ENCODE assay signal across 21 cellular contexts in the genomic region with DNA sequence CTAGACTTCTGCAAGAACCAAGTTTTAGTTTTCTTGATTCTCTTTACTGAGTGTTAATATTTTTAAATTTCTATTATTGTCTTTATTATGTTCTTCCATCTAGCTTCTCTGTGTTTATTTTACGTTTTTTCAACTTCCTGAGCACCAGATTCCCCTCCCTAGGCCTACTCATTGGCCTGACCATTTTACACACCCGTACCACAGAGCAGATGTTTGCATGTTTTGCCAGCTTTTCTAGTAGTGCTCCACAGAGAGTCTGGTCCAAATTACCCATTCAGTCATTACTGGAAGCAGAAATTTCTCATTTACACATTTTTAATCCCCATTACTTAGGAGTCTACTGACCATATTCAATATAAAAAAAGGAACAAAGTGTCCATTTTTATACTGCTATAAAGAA.
DNase-seq lines count a peak whose midpoint lies in the region; ATAC-seq, FAIRE-seq and TF ChIP-seq lines count a peak whose summit lies in the region.
"Had no signal": no experiment of that assay in that cellular context is flagged by ENCODE, and none has a peak within 500 bp of the region (broad histone marks: within the 10 kb centered on the region; RNA-seq: fewer than 3 reads in every experiment).

No MANE protein-coding gene starts in this region.

- no peaks in the 10 kb centered on the region for H3K79me2 ChIP-seq in SK-N-SH (ENCODE audit: insufficient read depth)

- no peak overlapping the region for H3K4me2 ChIP-seq in SK-N-SH

- no peaks in the 10 kb centered on the region for H3F3A ChIP-seq in SK-N-SH (replicated peaks; ENCODE audit: insufficient read depth)

- no peak overlapping the region for H2AFZ ChIP-seq in SK-N-SH (ENCODE audit: low read depth)

- no peak for TF ChIP-seq POLR2A in H54 (IDR thresholded peaks at IDR 0.05; ENCODE audit: low read depth, low read length)

- no peaks in the 10 kb centered on the region for H4K20me1 ChIP-seq in SK-N-SH (ENCODE audit: insufficient read depth)

- H3K27ac ChIP-seq in SK-N-SH (ENCODE audit: low read depth in 2 of 2, low read length in 1 of 2), result no peak overlapping the region
- H3K27ac ChIP-seq: HL-60 had no signal

- WGBS in SK-N-SH (ENCODE audit: low lambda C conversion rate), result 7% methylated on average over 2 of the region's 2 CpGs

- H3K4me3 Mint-ChIP-seq in chondrocyte (ENCODE audit: unreplicated experiment) (no peak overlapping the region), osteocyte (ENCODE audit: unreplicated experiment) (no peak overlapping the region)
- H3K4me3 Mint-ChIP-seq: CD4-positive, CD25-positive, alpha-beta regulatory T cell; CD8-positive, alpha-beta memory T cell; HFFc6 had no signal

- ATAC-seq in left ventricle myocardium superior (peak; percentile 34), Right ventricle myocardium superior (ENCODE audit: poor library complexity) (no peak)
- ATAC-seq: K562 had no signal

- no peak overlapping the region for H3K4me3 ChIP-seq in SK-N-SH (ENCODE audit: low read depth in 2 of 2, low read length in 1 of 2)
- H3K4me3 ChIP-seq: K562 had no signal

- CTCF ChIA-PET in SK-N-SH (lab: Yijun Ruan, JAX), result interaction anchor here (1.2 kb wide), 1 partner anchor 10 kb away, joined by 3 read pairs; no protein-coding TSS in a partner anchor

- no peaks in the 10 kb centered on the region for H3K36me3 ChIP-seq in SK-N-SH (replicated peaks in 1 of 2; ENCODE audit: control insufficient read depth in 1 of 2, insufficient read depth in 2 of 2, low read length in 1 of 2)
- H3K36me3 ChIP-seq: BE2C had no signal

- POLR2A ChIA-PET in SK-N-SH (lab: Yijun Ruan, JAX), result no interaction called here

- intact Hi-C loops in left ventricle myocardium superior (cut with micrococcal nuclease) (no loop called here), Right ventricle myocardium superior (cut with DNase I) (no loop called here)

- H3K36me3 Mint-ChIP-seq in chondrocyte (ENCODE audit: low read depth) (peaks cover 7% of the 10 kb centered on the region), osteocyte (ENCODE audit: unreplicated experiment) (no peaks in the 10 kb centered on the region)

- TF ChIP-seq EP300 in SK-N-SH (IDR thresholded peaks at IDR 0.05; ENCODE audit: borderline replicate concordance in 1 of 2, low read depth in 1 of 2, low read length in 1 of 2), result no peak

- no peak overlapping the region for H3K9ac ChIP-seq in SK-N-SH

- TF ChIP-seq RAD21 in SK-N-SH (IDR thresholded peaks at IDR 0.05; ENCODE audit: low read length), result no peak

- no peaks in the 10 kb centered on the region for H3K27me3 Mint-ChIP-seq in chondrocyte (ENCODE audit: low read depth)
- peaks cover 10% of the 10 kb centered on the region for H3K27me3 Mint-ChIP-seq in osteocyte (ENCODE audit: unreplicated experiment)

- H3K4me1 ChIP-seq in SK-N-SH (ENCODE audit: control insufficient read depth in 1 of 2, insufficient read depth in 2 of 2, low read depth in 1 of 2, low read length in 1 of 2), result no peaks in the 10 kb centered on the region
- H3K4me1 ChIP-seq: BE2C had no signal

- no peaks in the 10 kb centered on the region for H3K9me3 ChIP-seq in SK-N-SH
- H3K9me3 ChIP-seq: BE2C had no signal

- H3K27me3 ChIP-seq in SK-N-SH (ENCODE audit: insufficient read depth), result no peaks in the 10 kb centered on the region; the same call in 1 of the 2 replicates

- peaks cover 5% of the 10 kb centered on the region for H3K9me3 Mint-ChIP-seq in chondrocyte (ENCODE audit: low read depth)
- no peaks in the 10 kb centered on the region for H3K9me3 Mint-ChIP-seq in osteocyte (ENCODE audit: unreplicated experiment)

- H3K4me1 Mint-ChIP-seq in chondrocyte (ENCODE audit: low read depth) (peaks cover 33% of the 10 kb centered on the region), osteocyte (ENCODE audit: unreplicated experiment) (peaks cover 35% of the 10 kb centered on the region)
- H3K4me1 Mint-ChIP-seq: CD4-positive, CD25-positive, alpha-beta regulatory T cell; CD8-positive, alpha-beta memory T cell had no signal

- peak overlapping the region; percentile 32 for H3K27ac Mint-ChIP-seq in chondrocyte (ENCODE audit: unreplicated experiment)
- H3K27ac Mint-ChIP-seq in osteocyte (ENCODE audit: unreplicated experiment), result peak overlapping the region; percentile 40
- H3K27ac Mint-ChIP-seq: CD4-positive, CD25-positive, alpha-beta regulatory T cell; CD8-positive, alpha-beta memory T cell; HFFc6 had no signal

- no peak for TF ChIP-seq CTCF in chondrocyte (IDR thresholded peaks at IDR 0.05)
- no peak for TF ChIP-seq CTCF in osteocyte (IDR thresholded peaks at IDR 0.05)
- no peak for TF ChIP-seq CTCF in SK-N-SH (IDR thresholded peaks at IDR 0.05)

- FAIRE-seq in H54 (lab: Jason Lieb, UNC), result no peak
- FAIRE-seq: K562 had no signal

- no peaks in the 10 kb centered on the region for H3K9me2 ChIP-seq in SK-N-SH

- no peak for DNase-seq in left ventricle myocardium superior
- no peak for DNase-seq in Right ventricle myocardium superior
- DNase-seq in chondrocyte (ENCODE audit: low spot score), result no peak
- no peak for DNase-seq in osteocyte (ENCODE audit: extremely low spot score, unreplicated experiment)
- DNase-seq in stimulated activated CD4-positive, alpha-beta T cell treated with anti-CD3 and anti-CD28 coated beads, Interleukin-2, amount 100 ng/mL, for 48 hours, result no peak
- no peak for DNase-seq in SK-N-SH
- DNase-seq in H54 (ENCODE audit: insufficient read length, low spot score), result no peak
- DNase-seq: 8988T; BE2C; C1 segment of cervical spinal cord; CD4-positive, CD25-positive, alpha-beta regulatory T cell; CD8-positive, alpha-beta memory T cell; COR-L47; DMS153; DMS79; GDM1; HCEC 1CT; HFFc6; IMR-90 had no signal

TF ChIP-seq in SK-N-SH, 30 proteins besides CTCF, POLR2A, EP300 and RAD21:
- TF ChIP-seq FOXM1 (IDR thresholded peaks at IDR 0.05; ENCODE audit: low read depth) (no peak), TEAD4 (IDR thresholded peaks at IDR 0.05; ENCODE audit: borderline replicate concordance, insufficient read depth) (no peak), YY1 (IDR thresholded peaks at IDR 0.05; ENCODE audit: low read depth) (no peak), TCF12 (IDR thresholded peaks at IDR 0.05) (no peak), GABPA (IDR thresholded peaks at IDR 0.05; ENCODE audit: low read depth) (no peak), RFX5 (IDR thresholded peaks at IDR 0.05; ENCODE audit: low read length) (no peak), RCOR1 (IDR thresholded peaks at IDR 0.05; ENCODE audit: low read length) (no peak), NRF1 (IDR thresholded peaks at IDR 0.05; ENCODE audit: low read depth, low read length) (no peak), FOSL2 (IDR thresholded peaks at IDR 0.05; ENCODE audit: borderline replicate concordance, low read depth) (no peak), GATA2 (CRISPR knock-in tag; IDR thresholded peaks at IDR 0.05) (no peak)
- TF ChIP-seq, protein P1, sequence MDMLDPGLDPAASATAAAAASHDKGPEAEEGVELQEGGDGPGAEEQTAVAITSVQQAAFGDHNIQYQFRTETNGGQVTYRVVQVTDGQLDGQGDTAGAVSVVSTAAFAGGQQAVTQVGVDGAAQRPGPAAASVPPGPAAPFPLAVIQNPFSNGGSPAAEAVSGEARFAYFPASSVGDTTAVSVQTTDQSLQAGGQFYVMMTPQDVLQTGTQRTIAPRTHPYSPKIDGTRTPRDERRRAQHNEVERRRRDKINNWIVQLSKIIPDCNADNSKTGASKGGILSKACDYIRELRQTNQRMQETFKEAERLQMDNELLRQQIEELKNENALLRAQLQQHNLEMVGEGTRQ (IDR thresholded peaks at IDR 0.05; ENCODE audit: borderline replicate concordance, low read depth, low read length), result no peak
- TF ChIP-seq, protein P2, sequence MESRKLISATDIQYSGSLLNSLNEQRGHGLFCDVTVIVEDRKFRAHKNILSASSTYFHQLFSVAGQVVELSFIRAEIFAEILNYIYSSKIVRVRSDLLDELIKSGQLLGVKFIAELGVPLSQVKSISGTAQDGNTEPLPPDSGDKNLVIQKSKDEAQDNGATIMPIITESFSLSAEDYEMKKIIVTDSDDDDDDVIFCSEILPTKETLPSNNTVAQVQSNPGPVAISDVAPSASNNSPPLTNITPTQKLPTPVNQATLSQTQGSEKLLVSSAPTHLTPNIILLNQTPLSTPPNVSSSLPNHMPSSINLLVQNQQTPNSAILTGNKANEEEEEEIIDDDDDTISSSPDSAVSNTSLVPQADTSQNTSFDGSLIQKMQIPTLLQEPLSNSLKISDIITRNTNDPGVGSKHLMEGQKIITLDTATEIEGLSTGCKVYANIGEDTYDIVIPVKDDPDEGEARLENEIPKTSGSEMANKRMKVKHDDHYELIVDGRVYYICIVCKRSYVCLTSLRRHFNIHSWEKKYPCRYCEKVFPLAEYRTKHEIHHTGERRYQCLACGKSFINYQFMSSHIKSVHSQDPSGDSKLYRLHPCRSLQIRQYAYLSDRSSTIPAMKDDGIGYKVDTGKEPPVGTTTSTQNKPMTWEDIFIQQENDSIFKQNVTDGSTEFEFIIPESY (IDR thresholded peaks at IDR 0.05; ENCODE audit: borderline replicate concordance, low read depth), result no peak
